Comparison of ENCODE assay signal across 8 cellular contexts in genomic region chr17:45144199-45145034, GRCh38. TPM values are rescaled to one million over a fixed set of nuclear protein-coding genes. Genes with fewer than 3 reads are reported as not detected.
A peak's percentile ranks its signal among the peaks of the same experiment; 100 is the strongest.
DNase-seq lines count a peak whose midpoint lies in the region; ATAC-seq and TF ChIP-seq lines count a peak whose summit lies in the region.

No MANE protein-coding gene starts in this region.

- peak in 1 of 2 donors; percentile 32 for TF ChIP-seq POLR2A in gastroesophageal sphincter (IDR thresholded peaks at IDR 0.05)

- H3K27me3 ChIP-seq in gastroesophageal sphincter (no peaks in the 10 kb centered on the region), trophoblast cell (ENCODE audit: insufficient read depth, low read length) (no peaks in the 10 kb centered on the region)

- H2BK12ac ChIP-seq in trophoblast cell (ENCODE audit: low read length), result peak overlapping the region; percentile 23

- H4K91ac ChIP-seq in trophoblast cell (ENCODE audit: low read depth, low read length), result peak overlapping the region; percentile 90

- peak overlapping the region; percentile 64 for H3K14ac ChIP-seq in trophoblast cell (ENCODE audit: low read length)

- peak overlapping the region; percentile 65 for H3K18ac ChIP-seq in trophoblast cell (ENCODE audit: low read length)

- H3K9me3 ChIP-seq in gastroesophageal sphincter, result no peaks in the 10 kb centered on the region
- H3K9me3 ChIP-seq in trophoblast cell (ENCODE audit: insufficient read depth, low read depth, low read length), result no peaks in the 10 kb centered on the region

- peak overlapping the region; percentile 39 for H3K4ac ChIP-seq in trophoblast cell (ENCODE audit: low read depth, low read length)

- peak overlapping the region; percentile 81 for H3K4me2 ChIP-seq in trophoblast cell (ENCODE audit: low read length)

- DNase-seq in ELF-1 (ENCODE audit: low read depth, low spot score) (peak; percentile 25), trophoblast cell (no peak), NCI-H82 treated with DMSO at 0.1 percent for 48 hours (lab: John Stamatoyannopoulos, UW; ENCODE audit: unreplicated experiment) (no peak), NCI-H446 treated with DMSO at 0.1 percent for 48 hours (lab: John Stamatoyannopoulos, UW) (no peak), GOT3 (lab: John Stamatoyannopoulos, UW) (no peak)
- DNase-seq in activated CD4-positive, alpha-beta T cell treated with anti-CD3 and anti-CD28 coated beads, Interleukin-2, amount 50 U/mL, for 48 hours, result peak; percentile 39 to 46

- peak overlapping the region; percentile 21 for H2AK5ac ChIP-seq in trophoblast cell (ENCODE audit: low read length)

- peak overlapping the region; percentile 65 for H3K9ac ChIP-seq in trophoblast cell (ENCODE audit: low read length)

- peak overlapping the region; percentile 92 for H4K8ac ChIP-seq in trophoblast cell (ENCODE audit: low read depth, low read length)

- ATAC-seq in gastroesophageal sphincter, result peak; percentile 15
- no peak for ATAC-seq in activated CD4-positive, CD25-positive, alpha-beta regulatory T cell treated with anti-CD3 and anti-CD28 coated beads, Interleukin-2, amount 50 U/mL, for 24 hours

- H3K79me2 ChIP-seq in trophoblast cell (ENCODE audit: control insufficient read depth, insufficient read depth, low read length, poor library complexity), result peaks cover 15% of the 10 kb centered on the region

- peak overlapping the region; percentile 11 for H2BK5ac ChIP-seq in trophoblast cell (ENCODE audit: low read depth, low read length, poor library complexity)

- H3K79me1 ChIP-seq in trophoblast cell (ENCODE audit: low read length), result peaks cover 29% of the 10 kb centered on the region

- H2AFZ ChIP-seq in trophoblast cell (ENCODE audit: insufficient read depth, low read length, poor library complexity), result peak overlapping the region; percentile 93

- H2BK120ac ChIP-seq in trophoblast cell (ENCODE audit: insufficient read depth, low read length, poor library complexity), result peak overlapping the region; percentile 77

- peak overlapping the region; percentile 73 for H4K12ac ChIP-seq in trophoblast cell (ENCODE audit: low read depth, low read length)

- H3K27ac ChIP-seq in gastroesophageal sphincter, result peak overlapping the region; percentile 81 to 98 (median 96)
- peak overlapping the region; percentile 2 for H3K27ac ChIP-seq in trophoblast cell (ENCODE audit: low read depth, low read length)

- TF ChIP-seq CTCF in gastroesophageal sphincter (IDR thresholded peaks at IDR 0.05), result no peak

- no CpG with 5 or more reads among the region's 71 CpGs for WGBS in gastroesophageal sphincter (ENCODE audit: low coverage in 1 of 2), 2 donors
- WGBS in trophoblast cell (ENCODE audit: extremely low coverage, insufficient coverage, insufficient read length), result no CpG with 5 or more reads among the region's 71 CpGs

- no peak for TF ChIP-seq EP300 in gastroesophageal sphincter (IDR thresholded peaks at IDR 0.05)

- H3K4me1 ChIP-seq in gastroesophageal sphincter (peaks cover 0 to 46% (median 22%) of the 10 kb centered on the region in 3 donors), trophoblast cell (ENCODE audit: control insufficient read depth in 1 of 2, insufficient read depth in 2 of 2, low read length in 2 of 2) (peaks cover 16 to 21% of the 10 kb centered on the region in 2 experiments)

- H3K23ac ChIP-seq in trophoblast cell (ENCODE audit: low read length), result no peak overlapping the region

- peak overlapping the region; percentile 22 to 62 for H3K4me3 ChIP-seq in gastroesophageal sphincter
- H3K4me3 ChIP-seq in trophoblast cell (ENCODE audit: low read depth, low read length), result peak overlapping the region; percentile 59

- H3K36me3 ChIP-seq in gastroesophageal sphincter (peaks cover 0 to 17% of the 10 kb centered on the region in 2 donors), trophoblast cell (ENCODE audit: control insufficient read depth in 1 of 2, insufficient read depth in 2 of 2, low read length in 2 of 2) (no peaks in the 10 kb centered on the region)

RNA-seq across cellular contexts. Expression of gene HEXIM1, which starts 3.9 kb away (rescaled TPM):
- 10 to 100 TPM; 48.3 to 56.3 (median 53.8) TPM for total RNA-seq in gastroesophageal sphincter
- polyA plus RNA-seq in trophoblast cell (2013), result 108 and 114 TPM in 2 replicates

RNA-seq across cellular contexts. Expression of gene ACBD4, which starts 8.9 kb away (rescaled TPM):
- 10 to 100 TPM; 15.0 to 28.8 (median 23.5) TPM for total RNA-seq in gastroesophageal sphincter
- 3.8 TPM in 2 replicates for polyA plus RNA-seq in trophoblast cell (2013)

RNA-seq across cellular contexts. Expression of gene PLCD3, which starts 12.1 kb away (rescaled TPM):
- total RNA-seq in gastroesophageal sphincter, result 100 to 1,000 TPM in 2 of 4 donors, 10 to 100 TPM in 2; 50.4 to 147 (median 81.8) TPM
- 53.9 and 61.0 TPM in 2 replicates for polyA plus RNA-seq in trophoblast cell (2013)

RNA-seq across cellular contexts. Expression of gene HEXIM2, which starts 17.3 kb away (rescaled TPM):
- 10 to 100 TPM in 1 of 4 donors, 1 to 10 TPM in 3; 3.8 to 11.1 (median 8.6) TPM for total RNA-seq in gastroesophageal sphincter
- 4.2 and 4.3 TPM in 2 replicates for polyA plus RNA-seq in trophoblast cell (2013)

Comparison
In these comparisons a context has a peak if more than half of its experiments do, and no peak if none do; other contexts are left out.
1. DNase-seq: peak in ELF-1 (single experiment) and activated CD4-positive, alpha-beta T cell treated with anti-CD3 and anti-CD28 coated beads, Interleukin-2, amount 50 U/mL, for 48 hours (2 of 2); none in trophoblast cell (0 of 2), NCI-H82 treated with DMSO at 0.1 percent for 48 hours (single experiment), NCI-H446 treated with DMSO at 0.1 percent for 48 hours (single experiment) and GOT3 (single experiment).